In genomic region chr6:76420094-76420493, GRCh38 we compare ENCODE assay signal across 1 cellular context.
TF ChIP-seq lines count a peak whose summit lies in the region.

No MANE protein-coding gene starts in this region.

TF ChIP-seq in GM12878, 131 proteins besides CTCF, POLR2A, EP300 and RAD21 (continued from another document):
- TF ChIP-seq, protein P1, sequence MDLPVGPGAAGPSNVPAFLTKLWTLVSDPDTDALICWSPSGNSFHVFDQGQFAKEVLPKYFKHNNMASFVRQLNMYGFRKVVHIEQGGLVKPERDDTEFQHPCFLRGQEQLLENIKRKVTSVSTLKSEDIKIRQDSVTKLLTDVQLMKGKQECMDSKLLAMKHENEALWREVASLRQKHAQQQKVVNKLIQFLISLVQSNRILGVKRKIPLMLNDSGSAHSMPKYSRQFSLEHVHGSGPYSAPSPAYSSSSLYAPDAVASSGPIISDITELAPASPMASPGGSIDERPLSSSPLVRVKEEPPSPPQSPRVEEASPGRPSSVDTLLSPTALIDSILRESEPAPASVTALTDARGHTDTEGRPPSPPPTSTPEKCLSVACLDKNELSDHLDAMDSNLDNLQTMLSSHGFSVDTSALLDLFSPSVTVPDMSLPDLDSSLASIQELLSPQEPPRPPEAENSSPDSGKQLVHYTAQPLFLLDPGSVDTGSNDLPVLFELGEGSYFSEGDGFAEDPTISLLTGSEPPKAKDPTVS (IDR thresholded peaks at IDR 0.05; ENCODE audit: low read depth, low read length): no peak
- no peak for TF ChIP-seq MEF2A (IDR thresholded peaks at IDR 0.05; ENCODE audit: insufficient read depth, low read depth, low read length)
- no peak for TF ChIP-seq MYB (IDR thresholded peaks at IDR 0.05; ENCODE audit: borderline replicate concordance, low read depth, low read length)
- TF ChIP-seq ZNF207 (IDR thresholded peaks at IDR 0.05; ENCODE audit: borderline replicate concordance): no peak
- no peak for TF ChIP-seq JUND (IDR thresholded peaks at IDR 0.05; ENCODE audit: low read depth, low read length)
- TF ChIP-seq, protein P2, sequence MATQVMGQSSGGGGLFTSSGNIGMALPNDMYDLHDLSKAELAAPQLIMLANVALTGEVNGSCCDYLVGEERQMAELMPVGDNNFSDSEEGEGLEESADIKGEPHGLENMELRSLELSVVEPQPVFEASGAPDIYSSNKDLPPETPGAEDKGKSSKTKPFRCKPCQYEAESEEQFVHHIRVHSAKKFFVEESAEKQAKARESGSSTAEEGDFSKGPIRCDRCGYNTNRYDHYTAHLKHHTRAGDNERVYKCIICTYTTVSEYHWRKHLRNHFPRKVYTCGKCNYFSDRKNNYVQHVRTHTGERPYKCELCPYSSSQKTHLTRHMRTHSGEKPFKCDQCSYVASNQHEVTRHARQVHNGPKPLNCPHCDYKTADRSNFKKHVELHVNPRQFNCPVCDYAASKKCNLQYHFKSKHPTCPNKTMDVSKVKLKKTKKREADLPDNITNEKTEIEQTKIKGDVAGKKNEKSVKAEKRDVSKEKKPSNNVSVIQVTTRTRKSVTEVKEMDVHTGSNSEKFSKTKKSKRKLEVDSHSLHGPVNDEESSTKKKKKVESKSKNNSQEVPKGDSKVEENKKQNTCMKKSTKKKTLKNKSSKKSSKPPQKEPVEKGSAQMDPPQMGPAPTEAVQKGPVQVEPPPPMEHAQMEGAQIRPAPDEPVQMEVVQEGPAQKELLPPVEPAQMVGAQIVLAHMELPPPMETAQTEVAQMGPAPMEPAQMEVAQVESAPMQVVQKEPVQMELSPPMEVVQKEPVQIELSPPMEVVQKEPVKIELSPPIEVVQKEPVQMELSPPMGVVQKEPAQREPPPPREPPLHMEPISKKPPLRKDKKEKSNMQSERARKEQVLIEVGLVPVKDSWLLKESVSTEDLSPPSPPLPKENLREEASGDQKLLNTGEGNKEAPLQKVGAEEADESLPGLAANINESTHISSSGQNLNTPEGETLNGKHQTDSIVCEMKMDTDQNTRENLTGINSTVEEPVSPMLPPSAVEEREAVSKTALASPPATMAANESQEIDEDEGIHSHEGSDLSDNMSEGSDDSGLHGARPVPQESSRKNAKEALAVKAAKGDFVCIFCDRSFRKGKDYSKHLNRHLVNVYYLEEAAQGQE (IDR thresholded peaks at IDR 0.05; ENCODE audit: low read depth, low read length): no peak
- no peak for TF ChIP-seq FOXK2 (IDR thresholded peaks at IDR 0.05)
- TF ChIP-seq NBN (IDR thresholded peaks at IDR 0.05): no peak
- TF ChIP-seq ZBTB4 (CRISPR knock-in tag; IDR thresholded peaks at IDR 0.05): no peak
- TF ChIP-seq, protein P3, sequence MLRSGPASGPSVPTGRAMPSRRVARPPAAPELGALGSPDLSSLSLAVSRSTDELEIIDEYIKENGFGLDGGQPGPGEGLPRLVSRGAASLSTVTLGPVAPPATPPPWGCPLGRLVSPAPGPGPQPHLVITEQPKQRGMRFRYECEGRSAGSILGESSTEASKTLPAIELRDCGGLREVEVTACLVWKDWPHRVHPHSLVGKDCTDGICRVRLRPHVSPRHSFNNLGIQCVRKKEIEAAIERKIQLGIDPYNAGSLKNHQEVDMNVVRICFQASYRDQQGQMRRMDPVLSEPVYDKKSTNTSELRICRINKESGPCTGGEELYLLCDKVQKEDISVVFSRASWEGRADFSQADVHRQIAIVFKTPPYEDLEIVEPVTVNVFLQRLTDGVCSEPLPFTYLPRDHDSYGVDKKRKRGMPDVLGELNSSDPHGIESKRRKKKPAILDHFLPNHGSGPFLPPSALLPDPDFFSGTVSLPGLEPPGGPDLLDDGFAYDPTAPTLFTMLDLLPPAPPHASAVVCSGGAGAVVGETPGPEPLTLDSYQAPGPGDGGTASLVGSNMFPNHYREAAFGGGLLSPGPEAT (IDR thresholded peaks at IDR 0.05; ENCODE audit: low read depth): peak; percentile 90
- TF ChIP-seq, protein P4, sequence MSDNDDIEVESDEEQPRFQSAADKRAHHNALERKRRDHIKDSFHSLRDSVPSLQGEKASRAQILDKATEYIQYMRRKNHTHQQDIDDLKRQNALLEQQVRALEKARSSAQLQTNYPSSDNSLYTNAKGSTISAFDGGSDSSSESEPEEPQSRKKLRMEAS (IDR thresholded peaks at IDR 0.05; ENCODE audit: low read depth, low read length): no peak
- TF ChIP-seq TBL1XR1 (IDR thresholded peaks at IDR 0.05; ENCODE audit: low read depth, low read length): no peak
- TF ChIP-seq DPF2 (IDR thresholded peaks at IDR 0.05): 0 out of 2 replicates have a peak, but pooled peaks have one; percentile 18
TF ChIP-seq in GM12878: peak in this region for 5.
